28 cellular contexts compared by ENCODE assay signal in genomic region chr5:145738227-145738626, GRCh38.
"Had no signal": no experiment of that assay in that cellular context is flagged by ENCODE, and none has a peak within 500 bp of the region (broad histone marks: within the 10 kb centered on the region; RNA-seq: fewer than 3 reads in every experiment).

No MANE protein-coding gene starts in this region.

- H2AFZ ChIP-seq: neural progenitor cell, parathyroid adenoma had no signal

- H3K27me3 ChIP-seq: neural progenitor cell, ovary, spleen, suprapubic skin, testis, tibial artery, transverse colon, upper lobe of right lung, uterus had no signal

- ATAC-seq: natural killer cell; psoas muscle; right cardiac atrium; sciatic nerve; stimulated activated memory B cell treated with anti-CD40 and anti-IgM and Interleukin-4, amounts not matched to agents 10 μg/mL and 1 μg/mL and 100 μg/mL, for 72 hours; stimulated activated naive CD8-positive, alpha-beta T cell treated with anti-CD3 and anti-CD28 coated beads, Interleukin-15, amount 100 ng/mL, for 72 hours; stimulated activated naive CD8-positive, alpha-beta T cell treated with anti-CD3 and anti-CD28 coated beads, Interleukin-15, Interleukin-2, amounts not matched to agents 100 U/mL and 50 U/mL, for 24 hours; upper lobe of right lung had no signal

- H3K9ac ChIP-seq: neural progenitor cell, parathyroid adenoma had no signal

- H3K79me2 ChIP-seq: parathyroid adenoma had no signal

- H3K4me2 ChIP-seq: neural progenitor cell, smooth muscle cell had no signal

- H3K36me3 ChIP-seq: neural progenitor cell, ovary, suprapubic skin, upper lobe of right lung, uterus had no signal

- DNase-seq: natural killer cell; occipital lobe; ovary; posterior cingulate gyrus; psoas muscle; right cardiac atrium; spleen; stimulated activated CD4-positive, alpha-beta T cell treated with anti-CD3 and anti-CD28 coated beads, Interleukin-12 subunit alpha, Interleukin-12 subunit beta, amount 100 ng/mL, for 4 hours; stimulated activated CD4-positive, alpha-beta T cell treated with anti-CD3 and anti-CD28 coated beads, Interleukin-1b, Interleukin-23, amount 100 ng/mL, for 48 hours; stimulated activated CD4-positive, alpha-beta T cell treated with anti-CD3 and anti-CD28 coated beads, Interleukin-4, amount 100 ng/mL, for 1 hour; stimulated activated CD4-positive, alpha-beta T cell treated with anti-CD3 and anti-CD28 coated beads, Interleukin-4, amount 100 ng/mL, for 4 hours; stimulated activated CD8-positive, alpha-beta memory T cell treated with anti-CD3 and anti-CD28 coated beads, Interleukin-4, amount 100 ng/mL, for 48 hours; stimulated activated naive CD4-positive, alpha-beta T cell; stimulated activated naive CD8-positive, alpha-beta T cell treated with anti-CD3 and anti-CD28 coated beads, Interleukin-15, amount 100 ng/mL, for 72 hours; stimulated activated naive CD8-positive, alpha-beta T cell treated with anti-CD3 and anti-CD28 coated beads, Interleukin-15, Interleukin-2, amounts not matched to agents 100 U/mL and 50 U/mL, for 24 hours; substantia nigra; testis; tibial artery; transverse colon; upper lobe of right lung; uterus had no signal

- H3K4me3 ChIP-seq: neural progenitor cell, ovary, psoas muscle, skin epidermis, smooth muscle cell, spleen, suprapubic skin, testis, tibial artery, transverse colon, upper lobe of right lung, uterus had no signal

- H3K27ac ChIP-seq: neural progenitor cell, ovary, parathyroid adenoma, psoas muscle, skin epidermis, spleen, suprapubic skin, testis, tibial artery, transverse colon, upper lobe of right lung, uterus had no signal

- H3K9me3 ChIP-seq: ovary, suprapubic skin, testis, tibial artery, transverse colon, upper lobe of right lung, uterus had no signal

- H3K4me1 ChIP-seq: parathyroid adenoma, psoas muscle, spleen, suprapubic skin, testis, tibial artery, transverse colon, upper lobe of right lung, uterus had no signal
